8 cellular contexts compared by ENCODE assay signal in the genomic region with DNA sequence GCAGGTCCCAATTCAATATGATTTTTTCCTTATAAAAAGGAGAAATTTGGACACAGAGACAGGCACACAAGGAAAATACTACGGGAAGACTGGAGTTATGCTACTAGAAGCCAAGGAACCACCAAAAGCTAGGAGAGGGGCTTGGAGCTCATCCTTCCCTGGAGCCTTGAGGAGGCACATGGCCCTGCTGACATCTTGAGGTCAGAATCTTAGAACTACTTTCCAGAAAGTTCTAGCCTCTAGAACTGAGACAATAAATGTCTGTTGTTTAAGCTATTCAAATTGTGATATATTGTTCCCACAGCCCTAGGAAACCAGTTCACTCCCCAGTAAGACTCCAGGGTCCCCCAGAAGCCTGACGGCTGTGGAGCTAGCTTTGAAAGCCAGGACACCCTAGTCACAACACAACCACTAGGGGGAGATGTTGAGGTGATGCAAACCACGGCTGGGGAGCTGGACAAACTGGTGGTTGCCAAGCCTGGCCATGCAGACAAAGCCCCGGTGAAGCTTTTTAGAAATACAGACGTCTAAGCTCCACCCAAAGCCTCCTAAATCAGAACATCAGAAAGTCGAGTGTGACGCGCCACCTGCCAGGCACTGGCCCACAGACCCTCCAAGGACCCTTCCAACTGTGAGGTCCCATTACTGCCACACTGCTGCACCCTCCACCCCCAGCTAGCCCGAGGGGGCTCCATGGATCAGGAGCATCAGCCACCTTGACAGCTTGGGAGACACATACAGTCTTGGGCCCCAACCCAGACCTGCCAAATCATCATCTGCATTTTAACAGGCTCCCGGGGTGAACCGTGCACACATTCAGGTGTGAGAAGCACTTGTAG.
DNase-seq lines count a peak whose midpoint lies in the region; ATAC-seq lines count a peak whose summit lies in the region.

No MANE protein-coding gene starts in this region.

- ATAC-seq in HG03039 (IDR thresholded peaks at IDR 0.05; ENCODE audit: unreplicated experiment) = peak; percentile 62

- DNase-seq in activated gamma-delta T cell treated with Interleukin-2 at 50 U/mL for 16 hours (peak; percentile 16), activated gamma-delta T cell (lab: John Stamatoyannopoulos, UW) (no peak), NCI-H2107 (lab: John Stamatoyannopoulos, UW) (peak; percentile 61), cerebellum (ENCODE audit: low spot score) (peak; percentile 89), left kidney (ENCODE audit: low read depth, low spot score) (peak; percentile 90)
- DNase-seq in activated CD4-positive, alpha-beta T cell treated with anti-CD3 and anti-CD28 coated beads for 1 hour = peak; percentile 13
- peak; percentile 27 to 30 (median 29) for DNase-seq in stimulated activated CD4-positive, alpha-beta T cell treated with anti-CD3 and anti-CD28 coated beads, TNF-alpha, amount 100 ng/mL, for 24 hours (ENCODE audit: low read depth in 3 of 3)
